11 cellular contexts compared by ENCODE assay signal in the genomic region with DNA sequence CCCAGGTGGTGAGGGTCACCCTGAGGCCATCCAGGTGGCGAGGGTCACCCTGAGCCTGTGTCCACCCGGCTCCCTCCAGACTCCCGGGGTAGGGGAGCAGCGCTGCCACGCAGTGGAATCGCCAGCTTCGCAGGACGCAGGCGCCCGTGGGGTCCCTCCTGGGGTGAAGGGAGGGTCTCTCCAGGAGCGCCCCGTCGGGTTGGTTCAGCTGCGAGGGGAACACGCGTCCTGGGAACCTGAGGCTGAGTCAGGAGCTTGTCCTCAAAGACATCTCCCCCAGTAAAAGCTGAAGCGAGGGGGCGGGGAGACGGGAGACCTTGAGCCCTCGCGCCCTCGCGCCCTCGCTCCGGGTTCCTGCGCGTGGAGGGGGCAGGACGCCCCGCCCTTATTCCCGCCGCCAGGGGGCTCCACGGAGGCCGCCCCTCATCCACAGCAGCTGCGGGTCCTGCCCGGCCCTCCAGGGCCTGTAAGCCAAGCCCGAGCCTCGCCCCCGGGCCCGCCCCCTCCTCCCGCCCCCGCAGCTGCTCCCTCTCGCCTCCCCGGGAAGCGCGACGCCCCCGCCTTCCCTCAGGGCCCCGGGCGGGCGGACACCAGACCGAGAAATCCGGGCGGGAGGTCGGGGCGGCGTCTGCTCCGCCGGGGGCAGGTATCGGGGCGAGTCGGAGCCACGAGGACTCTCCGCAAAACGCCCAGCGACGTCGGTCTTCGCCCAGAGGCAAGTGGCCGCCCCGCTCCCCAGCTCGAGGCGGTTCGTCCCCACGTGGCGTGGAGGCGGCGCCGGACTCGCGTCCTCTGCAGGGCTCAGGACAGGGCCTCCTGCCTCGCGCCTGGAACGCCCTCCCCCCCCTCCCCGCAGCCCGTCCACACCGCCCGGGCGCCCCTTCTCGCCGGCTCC. TPM values are rescaled to one million over a fixed set of nuclear protein-coding genes. Genes with fewer than 3 reads are reported as not detected.
DNase-seq lines count a peak whose midpoint lies in the region; ATAC-seq, FAIRE-seq and TF ChIP-seq lines count a peak whose summit lies in the region.
"Had no signal": no experiment of that assay in that cellular context is flagged by ENCODE, and none has a peak within 500 bp of the region (broad histone marks: within the 10 kb centered on the region; RNA-seq: fewer than 3 reads in every experiment).

No MANE protein-coding gene starts in this region.

- BruUV-seq in MCF 10A (replicated peaks; lab: Mats Ljungman, UMichigan) (no TSS peak), GM12878 (replicated peaks; lab: Mats Ljungman, UMichigan) (no TSS peak), HepG2 (replicated peaks; lab: Mats Ljungman, UMichigan) (no TSS peak), PC-3 (replicated peaks; lab: Mats Ljungman, UMichigan) (no TSS peak)

- H3K4me3 ChIP-seq in breast epithelium = peak overlapping the region; percentile 3 to 63 (median 16)
- no peak overlapping the region for H3K4me3 ChIP-seq in GM12878
- H3K4me3 ChIP-seq in HepG2 (replicated peaks in 1 of 3; ENCODE audit: insufficient read depth in 1 of 3, low read depth in 2 of 3, low read length in 3 of 3) = no peak overlapping the region
- H3K4me3 ChIP-seq in urinary bladder (ENCODE audit: low read depth, low read length) = peak overlapping the region; percentile 18
- H3K4me3 ChIP-seq in PC-3 (ENCODE audit: low read length) = no peak overlapping the region

- H2AFZ ChIP-seq in GM12878 (ENCODE audit: control insufficient read depth, low read depth, low read length) = no peak overlapping the region
- H2AFZ ChIP-seq in HepG2 (ENCODE audit: low read length) = no peak overlapping the region
- no peak overlapping the region for H2AFZ ChIP-seq in PC-3 (ENCODE audit: low read length)

- H3K9ac ChIP-seq in GM12878 (ENCODE audit: control insufficient read depth, insufficient read depth, low read length) (no peak overlapping the region), HepG2 (ENCODE audit: insufficient read depth, low read depth, low read length) (no peak overlapping the region), PC-3 (ENCODE audit: low read length) (no peak overlapping the region)

- H3F3A ChIP-seq in PC-3 (ENCODE audit: low read length, unreplicated experiment) = no peaks in the 10 kb centered on the region

- H3K4me1 Mint-ChIP-seq in MCF 10A (ENCODE audit: insufficient read depth, unreplicated experiment) = no peaks in the 10 kb centered on the region

- H3K4me3 Mint-ChIP-seq in MCF 10A (ENCODE audit: unreplicated experiment) = no peak overlapping the region

- TF ChIP-seq POLR2A in breast epithelium (IDR thresholded peaks at IDR 0.05) (no peak), GM12878 (IDR thresholded peaks at IDR 0.05; ENCODE audit: low read depth, low read length) (no peak), HepG2 (IDR thresholded peaks at IDR 0.05; ENCODE audit: insufficient read depth in 1 of 2, low read depth in 2 of 2, low read length in 2 of 2) (no peak)

- no peak overlapping the region for H3K27ac ChIP-seq in breast epithelium
- H3K27ac ChIP-seq in GM12878 (ENCODE audit: control insufficient read depth, insufficient read depth) = no peak overlapping the region
- no peak overlapping the region for H3K27ac ChIP-seq in HepG2 (ENCODE audit: extremely low read length, insufficient read depth, low read length)
- no peak overlapping the region for H3K27ac ChIP-seq in urinary bladder (ENCODE audit: low read depth)
- H3K27ac ChIP-seq in PC-3 (ENCODE audit: low read length) = no peak overlapping the region
- H3K27ac ChIP-seq: RWPE1 had no signal

- WGBS in GM12878 (ENCODE audit: insufficient coverage, insufficient replicate concordance, low lambda C conversion rate, missing lambda C conversion rate) = 45% methylated on average over 34 of the region's 90 CpGs
- WGBS in HepG2 (ENCODE audit: low lambda C conversion rate) = 84% methylated on average over 33 of the region's 90 CpGs
- 9% methylated on average over 89 of the region's 90 CpGs for WGBS in urinary bladder

- ATAC-seq in GM12878 = no peak
- ATAC-seq in HepG2 = no peak; the same call in 2 of the 3 replicates
- no peak for ATAC-seq in PC-3
- no peak for ATAC-seq in GM21390 (IDR thresholded peaks at IDR 0.05; ENCODE audit: unreplicated experiment)

- in situ Hi-C loops in GM12878 (cut with MboI) (no loop called here), HepG2 (cut with HindIII; ENCODE audit: extremely low pct_ligation_motif_present, low pct_unique_long_range_greater_than_20kb) (no loop called here)

- no peak overlapping the region for H3K27ac Mint-ChIP-seq in MCF 10A (ENCODE audit: low read depth, unreplicated experiment)

- H3K9me3 Mint-ChIP-seq in MCF 10A (ENCODE audit: unreplicated experiment) = peaks cover 33% of the 10 kb centered on the region

- SMC1A ChIA-PET in GM12878 (lab: Charles Lee; ENCODE audit: uncharacterized antibody, unreplicated experiment) = interaction anchor here (1.0 to 1.4 kb wide), 2 partner anchors 9 to 10 kb away, joined by 3 read pairs; no protein-coding TSS in a partner anchor

- H3K4me2 ChIP-seq in GM12878 (ENCODE audit: control insufficient read depth, insufficient read depth) = peak overlapping the region; percentile 33; the same call in 1 of the 2 replicates
- no peak overlapping the region for H3K4me2 ChIP-seq in HepG2 (ENCODE audit: low read depth, low read length)
- H3K4me2 ChIP-seq in PC-3 (ENCODE audit: low read length) = no peak overlapping the region

- peaks cover 20% of the 10 kb centered on the region for H3K27me3 Mint-ChIP-seq in MCF 10A (ENCODE audit: insufficient read depth, unreplicated experiment)

- H4K20me1 ChIP-seq in GM12878 (ENCODE audit: control insufficient read depth, insufficient read depth) = no peaks in the 10 kb centered on the region
- H4K20me1 ChIP-seq in HepG2 (ENCODE audit: insufficient read depth, low read length) = no peaks in the 10 kb centered on the region
- H4K20me1 ChIP-seq in PC-3 (ENCODE audit: low read length) = no peaks in the 10 kb centered on the region

- CTCF ChIA-PET in MCF 10A (lab: Yijun Ruan, JAX) (interaction anchor here (1.8 to 2.6 kb wide), 2 partner anchors 9 to 11 kb away, joined by 4 to 15 read pairs; no protein-coding TSS in a partner anchor), GM12878 (lab: Yijun Ruan, JAX) (interaction anchor here (1.5 kb wide), 1 partner anchor 9 kb away, joined by 4 read pairs; no protein-coding TSS in a partner anchor), HepG2 (lab: Yijun Ruan, JAX; ENCODE audit: low intra/inter-chr PET ratio, low total read pairs) (interaction anchor here (0.9 kb wide), 1 partner anchor 11 kb away, joined by 3 read pairs; no protein-coding TSS in a partner anchor), PC-3 (lab: Charles Lee) (no interaction called here)

- intact Hi-C loops in breast epithelium (cut with DNase I; ENCODE audit: low total_unique reads) = no loop called here
- intact Hi-C loops in MCF 10A (cut with micrococcal nuclease) = no loop called here
- intact Hi-C loops in GM12878 (cut with micrococcal nuclease; ENCODE audit: unreplicated experiment) = no loop called here
- intact Hi-C loops in HepG2 (cut with micrococcal nuclease; ENCODE audit: unreplicated experiment) = no loop called here
- intact Hi-C loops in PC-3 (cut with micrococcal nuclease) = no loop called here

- POLR2A ChIA-PET in MCF 10A (lab: Yijun Ruan, JAX) = interaction anchor here (0.6 to 1.4 kb wide), 2 partner anchors 21 to 47 kb away, joined by 3 to 4 read pairs; no protein-coding TSS in a partner anchor
- POLR2A ChIA-PET in GM12878 (lab: Charles Lee) = no interaction called here
- POLR2A ChIA-PET in HepG2 (lab: Yijun Ruan, JAX) = no interaction called here
- POLR2A ChIA-PET in PC-3 (lab: Charles Lee; ENCODE audit: unreplicated experiment) = no interaction called here

- H3K4me1 ChIP-seq in breast epithelium (peaks cover 0 to 5% of the 10 kb centered on the region in 2 donors), GM12878 (ENCODE audit: control insufficient read depth, insufficient read depth, low read length) (no peaks in the 10 kb centered on the region; the same call in 1 of the 2 replicates), HepG2 (ENCODE audit: insufficient read depth, low read length) (0 out of 2 replicates have a peak, but pooled peaks cover 6% of the 10 kb centered on the region), urinary bladder (ENCODE audit: insufficient read depth) (no peaks in the 10 kb centered on the region), PC-3 (ENCODE audit: insufficient read depth, low read length) (no peaks in the 10 kb centered on the region)

- TF ChIP-seq EP300 in GM12878 (IDR thresholded peaks at IDR 0.05; ENCODE audit: borderline replicate concordance in 1 of 2, control insufficient read depth in 1 of 2, low read depth in 2 of 2, low read length in 2 of 2) = no peak
- TF ChIP-seq EP300 in HepG2 (IDR thresholded peaks at IDR 0.05; ENCODE audit: low read depth in 2 of 2, low read length in 2 of 2) = no peak
- no peak for TF ChIP-seq EP300 in HepG2 (CRISPR knock-in tag; IDR thresholded peaks at IDR 0.05; ENCODE audit: borderline replicate concordance)

- no peak for FAIRE-seq in GM12878 (lab: Jason Lieb, UNC)
- FAIRE-seq in HepG2 (lab: Jason Lieb, UNC) = no peak
- FAIRE-seq: colon had no signal

- H3K79me2 ChIP-seq in GM12878 (ENCODE audit: control insufficient read depth, insufficient read depth, low read length) (no peaks in the 10 kb centered on the region), HepG2 (ENCODE audit: insufficient read depth, low read length) (no peaks in the 10 kb centered on the region), PC-3 (ENCODE audit: low read length) (no peaks in the 10 kb centered on the region)

- peak in 1 of 2 donors; percentile 51 for DNase-seq in breast epithelium (ENCODE audit: low spot score in 2 of 2)
- no peak for DNase-seq in MCF 10A (ENCODE audit: unreplicated experiment)
- no peak for DNase-seq in GM12878 (ENCODE audit: low read depth, low spot score)
- no peak for DNase-seq in HepG2 (ENCODE audit: low spot score)
- DNase-seq in PC-3 = no peak
- no peak for DNase-seq in HuH-7 (ENCODE audit: low spot score)
- DNase-seq: DND-41 had no signal

- peaks cover 22% of the 10 kb centered on the region for H3K36me3 Mint-ChIP-seq in MCF 10A (ENCODE audit: insufficient read depth, unreplicated experiment)

- TF ChIP-seq CTCF in breast epithelium (IDR thresholded peaks at IDR 0.05) (no peak), MCF 10A (IDR thresholded peaks at IDR 0.05; ENCODE audit: unreplicated experiment) (no peak), GM12878 (IDR thresholded peaks at IDR 0.05 in 2 of 3, conservative IDR thresholded peaks at IDR 0.05 in 1 of 3; ENCODE audit: control insufficient read depth in 2 of 3, extremely low read depth in 1 of 3, insufficient read depth in 1 of 3, low read depth in 3 of 3, low read length in 3 of 3) (peak in 2 of 3 experiments; percentile 6 to 29; a peak in 1 of 6 replicates), HepG2 (CRISPR knock-in tag; IDR thresholded peaks at IDR 0.05) (peak; percentile 38; the same call in 1 of the 2 replicates), PC-3 (conservative IDR thresholded peaks at IDR 0.05; ENCODE audit: low read depth, low read length) (no peak)

- no peak for TF ChIP-seq RAD21 in GM12878 (IDR thresholded peaks at IDR 0.05; ENCODE audit: insufficient read depth, low read depth, low read length)
- TF ChIP-seq RAD21 in HepG2 (CRISPR knock-in tag; IDR thresholded peaks at IDR 0.05) = no peak

- peaks cover 6 to 15% of the 10 kb centered on the region in 2 donors for H3K9me3 ChIP-seq in breast epithelium
- H3K9me3 ChIP-seq in GM12878 (replicated peaks; ENCODE audit: control insufficient read depth, insufficient read depth, low read length) = peaks cover 2% of the 10 kb centered on the region; the same call in 2 of the 3 replicates
- H3K9me3 ChIP-seq in HepG2 (ENCODE audit: low read length) = peaks cover 5% of the 10 kb centered on the region; the same call in 1 of the 2 replicates
- no peaks in the 10 kb centered on the region for H3K9me3 ChIP-seq in PC-3 (ENCODE audit: low read length)

- H3K36me3 ChIP-seq in breast epithelium = no peaks in the 10 kb centered on the region
- no peaks in the 10 kb centered on the region for H3K36me3 ChIP-seq in GM12878 (ENCODE audit: control insufficient read depth in 2 of 2, insufficient read depth in 2 of 2, low read length in 1 of 2)
- no peaks in the 10 kb centered on the region for H3K36me3 ChIP-seq in HepG2 (replicated peaks in 1 of 2; ENCODE audit: control insufficient read depth in 1 of 2, insufficient read depth in 2 of 2, low read length in 2 of 2)
- H3K36me3 ChIP-seq in urinary bladder (ENCODE audit: insufficient read depth) = no peaks in the 10 kb centered on the region
- no peaks in the 10 kb centered on the region for H3K36me3 ChIP-seq in PC-3 (ENCODE audit: low read depth, low read length)

- no peaks in the 10 kb centered on the region for H3K9me2 ChIP-seq in PC-3 (replicated peaks; ENCODE audit: low read length)

- RAD21 ChIA-PET in GM12878 (lab: Charles Lee; ENCODE audit: unreplicated experiment) = interaction anchor here (1.3 kb wide), 1 partner anchor 11 kb away, joined by 3 read pairs; no protein-coding TSS in a partner anchor

- H3K27me3 ChIP-seq in breast epithelium = peaks cover 7 to 21% of the 10 kb centered on the region in 2 donors
- H3K27me3 ChIP-seq in GM12878 (replicated peaks in 1 of 2; ENCODE audit: control insufficient read depth in 2 of 2, insufficient read depth in 2 of 2, low read length in 1 of 2) = no peaks in the 10 kb centered on the region; a peak in 1 of 4 replicates
- H3K27me3 ChIP-seq in HepG2 (ENCODE audit: control insufficient read depth in 1 of 2, insufficient read depth in 2 of 2, low read length in 2 of 2) = peaks cover 0 to 2% of the 10 kb centered on the region in 2 experiments; a peak in 1 of 5 replicates
- H3K27me3 ChIP-seq in PC-3 (ENCODE audit: low read length) = no peaks in the 10 kb centered on the region

RNA-seq across cellular contexts. Expression of a gene that starts 22.8 kb away (rescaled TPM):
- total RNA-seq in breast epithelium (10 to 100 TPM; 63.0 to 92.1 (median 87.1) TPM), MCF 10A (2022) (56.3 and 73.5 TPM in 2 replicates), GM12878 (2014; rRNA removed) (44.7 and 51.8 TPM in 2 replicates), GM12878 (2014; rRNA removed; fragmentation: Illumina TruSeq; extraction: Trizol) (11.0 and 11.9 TPM in 2 replicates), GM12878 (2021) (59.5 and 60.8 TPM in 2 replicates), HepG2 (2016; rRNA removed; fragmentation: Illumina TruSeq; extraction: Trizol) (18.2 and 31.2 TPM in 2 replicates), urinary bladder (17.1 TPM), PC-3 (2014; rRNA removed) (61.7 and 72.8 TPM in 2 replicates)
- 27.8 and 36.0 TPM in 2 replicates for total RNA-seq in GM12878 (2013; cell fraction: nucleolus; rRNA removed)
- polyA plus RNA-seq in GM12878 (2011; ENCODE audit: low read depth) = 6.5 TPM
- polyA plus RNA-seq in GM12878 (2011; rRNA removed) (8.6 and 12.4 TPM in 2 replicates), GM12878 (2014; fragmentation: Illumina TruSeq; extraction: Trizol) (2.2 and 6.2 TPM in 2 replicates), GM12878 (2014; fragmentation: Nextera tagmentation; extraction: Ambion mirVana) (1 to 10 TPM in 1 of 2 experiments, under 1 TPM in 1; 0.31 to 1.5 TPM), GM12878 (2014; rRNA removed) (57.0 and 57.8 TPM in 2 replicates), GM12878 (2016; fragmentation: Nextera tagmentation; extraction: Ambion mirVana) (10 to 100 TPM; 12.4 to 34.3 TPM), HepG2 (2011; rRNA removed) (21.6 and 24.1 TPM in 2 replicates), urinary bladder (74.5 TPM)
- polyA plus RNA-seq in GM12878 (2011; cell fraction: cytosol; rRNA removed) = 31.3 and 38.2 TPM in 2 replicates
- 84.4 and 94.5 TPM in 2 replicates for polyA plus RNA-seq in GM12878 (2011; cell fraction: nucleus; rRNA removed)
- 30.9 and 46.0 TPM in 2 replicates for polyA plus RNA-seq in GM12878 (2012)
- polyA minus RNA-seq in GM12878 (2011; rRNA and poly(A)+ RNA removed) = 3.9 and 14.1 TPM in 2 replicates
- 14.2 and 18.4 TPM in 2 replicates for polyA minus RNA-seq in GM12878 (2011; cell fraction: cytosol; rRNA and poly(A)+ RNA removed)
- 22.6 and 39.2 TPM in 2 replicates for polyA minus RNA-seq in GM12878 (2011; cell fraction: nucleus; rRNA and poly(A)+ RNA removed)
- 12.4 and 12.6 TPM in 2 replicates for total RNA-seq in HepG2 (2016; cell fraction: cytosol; rRNA removed; fragmentation: Illumina TruSeq; extraction: Trizol; ENCODE audit: low read depth)
- 17.3 and 32.7 TPM in 2 replicates for total RNA-seq in HepG2 (2016; cell fraction: insoluble cytoplasmic fraction; rRNA removed; fragmentation: Illumina TruSeq; extraction: Trizol)
- total RNA-seq in HepG2 (2016; cell fraction: membrane; rRNA removed; fragmentation: Illumina TruSeq; extraction: Trizol) = 27.1 and 31.2 TPM in 2 replicates
- total RNA-seq in HepG2 (2016; cell fraction: nucleus; rRNA removed; fragmentation: Illumina TruSeq; extraction: Trizol) = 24.6 and 30.5 TPM in 2 replicates
- 21.4 and 47.8 TPM in 2 replicates for polyA plus RNA-seq in HepG2 (2011; cell fraction: cytosol; rRNA removed)
- polyA plus RNA-seq in HepG2 (2011; cell fraction: nucleus; rRNA removed) = 121 and 136 TPM in 2 replicates
- polyA plus RNA-seq in HepG2 (2012) = 22.6 and 36.4 TPM in 2 replicates
- polyA plus RNA-seq in HepG2 (2016; cell fraction: cytosol; fragmentation: Illumina TruSeq; extraction: Trizol; ENCODE audit: low read depth) = 7.3 and 9.3 TPM in 2 replicates
- 21.4 and 25.4 TPM in 2 replicates for polyA plus RNA-seq in HepG2 (2016; cell fraction: insoluble cytoplasmic fraction; fragmentation: Illumina TruSeq; extraction: Trizol; ENCODE audit: low read depth)
- 17.2 and 17.8 TPM in 2 replicates for polyA plus RNA-seq in HepG2 (2016; cell fraction: membrane; fragmentation: Illumina TruSeq; extraction: Trizol; ENCODE audit: low read depth)
- polyA plus RNA-seq in HepG2 (2016; cell fraction: nucleus; fragmentation: Illumina TruSeq; extraction: Trizol; ENCODE audit: insufficient read depth, low read depth) = 62.7 and 63.0 TPM in 2 replicates
- 8.8 and 50.3 TPM in 2 replicates for polyA minus RNA-seq in HepG2 (2011; rRNA and poly(A)+ RNA removed; ENCODE audit: low replicate concordance)
- polyA minus RNA-seq in HepG2 (2011; cell fraction: cytosol; rRNA and poly(A)+ RNA removed) = 23.0 and 37.5 TPM in 2 replicates
- 17.0 and 22.8 TPM in 2 replicates for polyA minus RNA-seq in HepG2 (2011; cell fraction: nucleus; rRNA and poly(A)+ RNA removed)

RNA-seq across cellular contexts. Expression of a gene that starts 29.2 kb away (rescaled TPM):
- not detected for total RNA-seq in breast epithelium
- total RNA-seq in MCF 10A (2022) = not detected in 2 replicates
- total RNA-seq in GM12878 (2013; cell fraction: nucleolus; rRNA removed) = 0.33 and 0.34 TPM in 2 replicates
- not detected in 2 replicates for total RNA-seq in GM12878 (2014; rRNA removed)
- total RNA-seq in GM12878 (2014; rRNA removed; fragmentation: Illumina TruSeq; extraction: Trizol) = not detected in 2 replicates
- total RNA-seq in GM12878 (2021) = not detected in 2 replicates
- polyA plus RNA-seq in GM12878 (2011; ENCODE audit: low read depth) = not detected
- 0.03 TPM in 1 of 2 replicates, not detected in the other for polyA plus RNA-seq in GM12878 (2011; rRNA removed)
- polyA plus RNA-seq in GM12878 (2011; cell fraction: cytosol; rRNA removed) = 0.03 TPM in 1 of 2 replicates, not detected in the other
- 0.10 and 0.20 TPM in 2 replicates for polyA plus RNA-seq in GM12878 (2011; cell fraction: nucleus; rRNA removed)
- 0.04 TPM in 1 of 2 replicates, not detected in the other for polyA plus RNA-seq in GM12878 (2012)
- polyA plus RNA-seq in GM12878 (2014; fragmentation: Illumina TruSeq; extraction: Trizol) = not detected in 2 replicates
- not detected for polyA plus RNA-seq in GM12878 (2014; fragmentation: Nextera tagmentation; extraction: Ambion mirVana)
- 0.06 TPM in 1 of 2 replicates, not detected in the other for polyA plus RNA-seq in GM12878 (2014; rRNA removed)
- not detected for polyA plus RNA-seq in GM12878 (2016; fragmentation: Nextera tagmentation; extraction: Ambion mirVana)
- not detected in 2 replicates for polyA minus RNA-seq in GM12878 (2011; rRNA and poly(A)+ RNA removed)
- polyA minus RNA-seq in GM12878 (2011; cell fraction: cytosol; rRNA and poly(A)+ RNA removed) = not detected in 2 replicates
- not detected in 2 replicates for polyA minus RNA-seq in GM12878 (2011; cell fraction: nucleus; rRNA and poly(A)+ RNA removed)
- total RNA-seq in HepG2 (2016; rRNA removed; fragmentation: Illumina TruSeq; extraction: Trizol) = not detected in 2 replicates
- not detected in 2 replicates for total RNA-seq in HepG2 (2016; cell fraction: cytosol; rRNA removed; fragmentation: Illumina TruSeq; extraction: Trizol; ENCODE audit: low read depth)
- total RNA-seq in HepG2 (2016; cell fraction: insoluble cytoplasmic fraction; rRNA removed; fragmentation: Illumina TruSeq; extraction: Trizol) = not detected in 2 replicates
- not detected in 2 replicates for total RNA-seq in HepG2 (2016; cell fraction: membrane; rRNA removed; fragmentation: Illumina TruSeq; extraction: Trizol)
- not detected in 2 replicates for total RNA-seq in HepG2 (2016; cell fraction: nucleus; rRNA removed; fragmentation: Illumina TruSeq; extraction: Trizol)
- polyA plus RNA-seq in HepG2 (2011; rRNA removed) = not detected in 2 replicates
- not detected in 2 replicates for polyA plus RNA-seq in HepG2 (2011; cell fraction: cytosol; rRNA removed)
- not detected in 2 replicates for polyA plus RNA-seq in HepG2 (2011; cell fraction: nucleus; rRNA removed)
- polyA plus RNA-seq in HepG2 (2012) = not detected in 2 replicates
- not detected in 2 replicates for polyA plus RNA-seq in HepG2 (2016; cell fraction: cytosol; fragmentation: Illumina TruSeq; extraction: Trizol; ENCODE audit: low read depth)
- polyA plus RNA-seq in HepG2 (2016; cell fraction: insoluble cytoplasmic fraction; fragmentation: Illumina TruSeq; extraction: Trizol; ENCODE audit: low read depth) = not detected in 2 replicates
- not detected in 2 replicates for polyA plus RNA-seq in HepG2 (2016; cell fraction: membrane; fragmentation: Illumina TruSeq; extraction: Trizol; ENCODE audit: low read depth)
- not detected in 2 replicates for polyA plus RNA-seq in HepG2 (2016; cell fraction: nucleus; fragmentation: Illumina TruSeq; extraction: Trizol; ENCODE audit: insufficient read depth, low read depth)
- 0.07 TPM in 1 of 2 replicates, not detected in the other for polyA minus RNA-seq in HepG2 (2011; rRNA and poly(A)+ RNA removed; ENCODE audit: low replicate concordance)
- polyA minus RNA-seq in HepG2 (2011; cell fraction: cytosol; rRNA and poly(A)+ RNA removed) = not detected in 2 replicates
- polyA minus RNA-seq in HepG2 (2011; cell fraction: nucleus; rRNA and poly(A)+ RNA removed) = not detected in 2 replicates
- total RNA-seq in urinary bladder = not detected
- polyA plus RNA-seq in urinary bladder = 0.01 TPM
- 0.04 TPM in 1 of 2 replicates, not detected in the other for total RNA-seq in PC-3 (2014; rRNA removed)

Comparison
In these comparisons a context has a peak if more than half of its experiments do, and no peak if none do; other contexts are left out.
1. H3K4me3 ChIP-seq: peak in breast epithelium (3 of 3) and urinary bladder (single experiment); none in GM12878 (single experiment), HepG2 (0 of 3) and PC-3 (single experiment).
2. CTCF ChIP-seq: peak in GM12878 (2 of 3) and HepG2 (single experiment); none in breast epithelium (0 of 3), MCF 10A (single experiment) and PC-3 (single experiment).